Comparison of ENCODE assay signal across 8 cellular contexts in genomic region chr17:42980274-42980765, GRCh38. TPM values are rescaled to one million over a fixed set of nuclear protein-coding genes. Genes with fewer than 3 reads are reported as not detected.
A peak's percentile ranks its signal among the peaks of the same experiment; 100 is the strongest.
DNase-seq lines count a peak whose midpoint lies in the region; ATAC-seq and TF ChIP-seq lines count a peak whose summit lies in the region.

Gene RUNDC1 (plus strand): TSS chr17:42980565. CDS start chr17:42980577, 12 bp downstream.

- H3K9me3 Mint-ChIP-seq in activated CD4-positive, alpha-beta T cell treated with anti-CD3 and anti-CD28 coated beads for 36 hours (ENCODE audit: low read depth): no peaks in the 10 kb centered on the region

- ATAC-seq in HG03139 (IDR thresholded peaks at IDR 0.05; ENCODE audit: unreplicated experiment) (peak; percentile 59), left colon (peak; percentile 86)
- ATAC-seq in activated CD4-positive, alpha-beta T cell treated with anti-CD3 and anti-CD28 coated beads for 36 hours: peak; percentile 78

- POLR2A ChIA-PET in activated CD4-positive, alpha-beta T cell treated with anti-CD3 and anti-CD28 coated beads for 36 hours (lab: Charles Lee): no interaction called here

- CTCF ChIA-PET in activated CD4-positive, alpha-beta T cell treated with anti-CD3 and anti-CD28 coated beads for 36 hours (lab: Charles Lee): interaction anchor here (0.7 to 2.0 kb wide), 3 partner anchors 16 to 344 kb away, joined by 3 to 5 read pairs (median 4); partner anchors contain the start of gene RPL27

- peaks cover 32% of the 10 kb centered on the region for H3K4me1 Mint-ChIP-seq in activated CD4-positive, alpha-beta T cell treated with anti-CD3 and anti-CD28 coated beads for 36 hours

- peak within 1 kb of the TSS; percentile 90 for H3K4me3 ChIP-seq in choroid plexus epithelial cell (ENCODE audit: low read depth, low read length)

- peak within 1 kb of the TSS; percentile 95 for H3K27ac ChIP-seq in 22Rv1

- TF ChIP-seq POLR2A in GM18526 (IDR thresholded peaks at IDR 0.05; ENCODE audit: extremely low read depth, insufficient read length): peak; percentile 67

- H3K36me3 Mint-ChIP-seq in activated CD4-positive, alpha-beta T cell treated with anti-CD3 and anti-CD28 coated beads for 36 hours (ENCODE audit: low read depth): peaks cover 23% of the 10 kb centered on the region

- peak within 1 kb of the TSS; percentile 98 for H3K27ac Mint-ChIP-seq in activated CD4-positive, alpha-beta T cell treated with anti-CD3 and anti-CD28 coated beads for 36 hours

- intact Hi-C loops in activated CD4-positive, alpha-beta T cell treated with anti-CD3 and anti-CD28 coated beads for 36 hours (cut with DNase I, micrococcal nuclease): loop anchor here (1.0 to 5.0 kb wide), 12 partner anchors 16 to 1013 kb away; partner anchors contain the start of genes RPL27 (in 2 of the 2), AARSD1 (in 1 of the 2), BECN1 (in 1 of the 2) and BRCA1 (in 1 of the 2)
- intact Hi-C loops in left colon (cut with DNase I, micrococcal nuclease): no loop called here

- TF ChIP-seq CTCF in 22Rv1 (IDR thresholded peaks at IDR 0.05): no peak
- TF ChIP-seq CTCF in choroid plexus epithelial cell (conservative IDR thresholded peaks at IDR 0.05; ENCODE audit: low read depth, low read length): no peak

- DNase-seq in NCI-H446 treated with DMSO at 0.1 percent for 48 hours (lab: John Stamatoyannopoulos, UW) (peak; percentile 23), choroid plexus epithelial cell (ENCODE audit: low read depth) (peak; percentile 81), left colon (peak; percentile 97 to 99)
- DNase-seq in activated CD4-positive, alpha-beta T cell treated with anti-CD3 and anti-CD28 coated beads for 36 hours: peak; percentile 95
- DNase-seq in stimulated activated CD4-positive, alpha-beta T cell treated with anti-CD3 and anti-CD28 coated beads, Interleukin-1b, Interleukin-23, amount 100 ng/mL, for 4 hours (ENCODE audit: low read depth in 2 of 2): peak; percentile 87 to 93

- no peaks in the 10 kb centered on the region for H3K27me3 Mint-ChIP-seq in activated CD4-positive, alpha-beta T cell treated with anti-CD3 and anti-CD28 coated beads for 36 hours

- peak within 1 kb of the TSS; percentile 99 for H3K4me3 Mint-ChIP-seq in activated CD4-positive, alpha-beta T cell treated with anti-CD3 and anti-CD28 coated beads for 36 hours

RNA-seq across cellular contexts. Expression of gene RUNDC1, which starts in this region (rescaled TPM):
- total RNA-seq in activated CD4-positive, alpha-beta T cell treated with anti-CD3 and anti-CD28 coated beads for 36 hours: 10 to 100 TPM; 12.3 to 12.5 TPM
- 10 to 100 TPM; 24.2 to 25.2 TPM for total RNA-seq in left colon

Comparison
In these comparisons a context has a peak if more than half of its experiments do, and no peak if none do; other contexts are left out.
1. Peak in every context shown above with its lines: DNase-seq, ATAC-seq, H3K4me3 ChIP-seq and H3K27ac ChIP-seq.
2. DNase-seq: peak in every context shown above with its lines; median percentile 98 in left colon; 95 in activated CD4-positive, alpha-beta T cell treated with anti-CD3 and anti-CD28 coated beads for 36 hours; 90 in stimulated activated CD4-positive, alpha-beta T cell treated with anti-CD3 and anti-CD28 coated beads, Interleukin-1b, Interleukin-23, amount 100 ng/mL, for 4 hours; 81 in choroid plexus epithelial cell; 23 in NCI-H446 treated with DMSO at 0.1 percent for 48 hours.
3. intact Hi-C loops: an anchor here in activated CD4-positive, alpha-beta T cell treated with anti-CD3 and anti-CD28 coated beads for 36 hours (1.0 to 5.0 kb wide); none called in left colon.